In genomic region chr7:16753102-16753931, GRCh38 we compare ENCODE assay signal across 8 cellular contexts. TPM values are rescaled to one million over a fixed set of nuclear protein-coding genes. Genes with fewer than 3 reads are reported as not detected.
A peak's percentile ranks its signal among the peaks of the same experiment; 100 is the strongest.
DNase-seq lines count a peak whose midpoint lies in the region; ATAC-seq lines count a peak whose summit lies in the region.

Gene TSPAN13 (plus strand): TSS chr7:16753755. CDS start chr7:16753968, 213 bp downstream.

- peaks cover 18% of the 10 kb centered on the region for H3K27me3 ChIP-seq in HUES64 (ENCODE audit: insufficient read depth, low read length)
- peaks cover 8% of the 10 kb centered on the region for H3K27me3 ChIP-seq in mononuclear cell (ENCODE audit: insufficient read depth, low read length)

- peak within 1 kb of the TSS; percentile 79 for H3K9ac ChIP-seq in HUES64 (ENCODE audit: low read depth, low read length)

- ATAC-seq in GM19395 (IDR thresholded peaks at IDR 0.05; ENCODE audit: unreplicated experiment) = peak; percentile 82

- H3K4me1 ChIP-seq in HUES64 (ENCODE audit: insufficient read depth, low read length) = peaks cover 13% of the 10 kb centered on the region; the same call in 1 of the 2 replicates
- peaks cover 14% of the 10 kb centered on the region for H3K4me1 ChIP-seq in mononuclear cell (ENCODE audit: insufficient read depth, low read length)

- no peaks in the 10 kb centered on the region for H3K36me3 ChIP-seq in HUES64 (ENCODE audit: insufficient read depth, low read length)

- peak within 1 kb of the TSS; percentile 97 for H3K4me3 ChIP-seq in HUES64 (ENCODE audit: low read length)
- peak within 1 kb of the TSS; percentile 51 for H3K4me3 ChIP-seq in mononuclear cell (ENCODE audit: low read length)

- peak; percentile 63 for DNase-seq in AG08395 (ENCODE audit: low spot score)
- peak; percentile 74 for DNase-seq in NOMO-1 treated with DMSO at 0.1 percent for 48 hours (lab: John Stamatoyannopoulos, UW; ENCODE audit: unreplicated experiment)
- peak; percentile 14 for DNase-seq in activated T-cell treated with anti-CD3 and anti-CD28 coated beads for 4 hours
- DNase-seq in epithelial cell of prostate (ENCODE audit: low read depth, low spot score) = peak; percentile 91
- DNase-seq in stimulated activated CD8-positive, alpha-beta memory T cell treated with anti-CD3 and anti-CD28 coated beads, Interleukin-4, amount 100 ng/mL, for 24 hours (ENCODE audit: low read depth) = peak; percentile 46

- no peaks in the 10 kb centered on the region for H3K9me3 ChIP-seq in HUES64 (ENCODE audit: insufficient read depth, low read depth, low read length)
- no peaks in the 10 kb centered on the region for H3K9me3 ChIP-seq in mononuclear cell (ENCODE audit: low read depth, low read length)

- H3K27ac ChIP-seq in HUES64 (ENCODE audit: low read depth, low read length) = peak within 1 kb of the TSS; percentile 53; the same call in 1 of the 2 replicates
- H3K27ac ChIP-seq in epithelial cell of prostate = peak within 1 kb of the TSS; percentile 57

- under 1% methylated on average over 47 of the region's 48 CpGs for WGBS in HUES64

RNA-seq across cellular contexts. Expression of gene TSPAN13, which starts in this region (rescaled TPM):
- polyA plus RNA-seq in HUES64 (2013, experiment 1 of 2) = 25.2 TPM
- polyA plus RNA-seq in HUES64 (2013, experiment 2 of 2) = 29.4 TPM
- total RNA-seq in mononuclear cell = 5.0 TPM

Comparison
In these comparisons a context has a peak if more than half of its experiments do, and no peak if none do; other contexts are left out.
1. Peak in every context shown above with its lines: DNase-seq, ATAC-seq, H3K4me3 ChIP-seq and H3K27ac ChIP-seq.
2. DNase-seq: peak in every context shown above with its lines; median percentile 91 in epithelial cell of prostate; 74 in NOMO-1 treated with DMSO at 0.1 percent for 48 hours; 63 in AG08395; 46 in stimulated activated CD8-positive, alpha-beta memory T cell treated with anti-CD3 and anti-CD28 coated beads, Interleukin-4, amount 100 ng/mL, for 24 hours; 14 in activated T-cell treated with anti-CD3 and anti-CD28 coated beads for 4 hours.